8 cellular contexts compared by ENCODE assay signal in the genomic region with DNA sequence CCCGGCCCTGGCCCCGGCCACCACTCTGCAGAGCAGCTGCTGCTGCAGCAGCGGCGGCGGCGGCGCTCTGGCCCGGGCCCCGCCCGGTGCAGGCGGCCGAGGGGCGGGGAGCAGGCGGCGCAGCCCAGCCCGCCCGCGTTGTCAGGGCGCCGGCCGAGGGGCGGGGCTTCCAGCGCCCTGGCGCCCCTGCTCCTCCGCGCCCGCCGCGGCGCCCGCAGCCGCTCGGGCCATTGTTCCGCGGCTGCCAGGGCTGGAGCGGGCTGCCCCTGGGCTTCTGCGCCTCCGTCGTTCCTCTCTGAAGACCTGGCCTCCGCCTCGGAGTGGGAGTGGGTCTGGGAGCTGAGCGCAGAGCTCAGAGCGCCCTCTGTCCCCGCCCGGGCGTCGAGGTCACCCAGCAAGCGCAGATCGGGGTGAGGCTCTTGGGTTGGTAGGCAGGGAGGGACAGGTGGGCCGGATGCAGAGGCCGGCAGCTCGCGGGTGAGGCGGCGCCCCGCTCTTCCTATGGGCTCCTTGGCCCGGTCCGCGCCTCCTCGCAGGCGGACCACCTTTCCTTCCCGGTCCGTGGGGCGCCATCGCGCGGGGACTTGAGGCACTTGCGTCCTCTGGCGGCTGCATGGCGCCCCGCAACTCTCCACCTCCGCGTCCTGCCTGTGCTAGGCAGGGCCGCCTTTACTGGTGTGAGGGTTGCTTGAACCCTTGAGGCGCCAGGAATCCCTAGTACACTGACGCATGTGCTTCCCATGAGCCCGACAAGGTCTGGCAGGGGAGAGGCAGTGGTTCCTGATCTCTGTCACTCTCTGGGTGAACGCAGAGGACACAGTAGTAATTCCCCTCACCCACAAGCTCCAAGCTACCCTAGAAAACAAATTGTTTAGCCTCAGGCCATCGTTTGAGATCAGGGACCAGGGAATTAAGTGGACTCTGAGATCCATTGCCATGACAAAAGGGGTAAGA. TPM values are rescaled to one million over a fixed set of nuclear protein-coding genes. Genes with fewer than 3 reads are reported as not detected.
DNase-seq lines count a peak whose midpoint lies in the region; ATAC-seq, FAIRE-seq and TF ChIP-seq lines count a peak whose summit lies in the region.

A gene with protein sequence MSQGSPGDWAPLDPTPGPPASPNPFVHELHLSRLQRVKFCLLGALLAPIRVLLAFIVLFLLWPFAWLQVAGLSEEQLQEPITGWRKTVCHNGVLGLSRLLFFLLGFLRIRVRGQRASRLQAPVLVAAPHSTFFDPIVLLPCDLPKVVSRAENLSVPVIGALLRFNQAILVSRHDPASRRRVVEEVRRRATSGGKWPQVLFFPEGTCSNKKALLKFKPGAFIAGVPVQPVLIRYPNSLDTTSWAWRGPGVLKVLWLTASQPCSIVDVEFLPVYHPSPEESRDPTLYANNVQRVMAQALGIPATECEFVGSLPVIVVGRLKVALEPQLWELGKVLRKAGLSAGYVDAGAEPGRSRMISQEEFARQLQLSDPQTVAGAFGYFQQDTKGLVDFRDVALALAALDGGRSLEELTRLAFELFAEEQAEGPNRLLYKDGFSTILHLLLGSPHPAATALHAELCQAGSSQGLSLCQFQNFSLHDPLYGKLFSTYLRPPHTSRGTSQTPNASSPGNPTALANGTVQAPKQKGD (minus strand): TSS at position 69 of the 954 bp plus-strand sequence. CDS start 96 bp downstream, outside the sequence.

- peak; percentile 91 for DNase-seq in GM19239 (ENCODE audit: insufficient read length, low spot score)
- peak; percentile 33 for DNase-seq in NCI-H524 treated with DMSO at 0.1 percent for 48 hours (lab: John Stamatoyannopoulos, UW)
- peak; percentile 97 for DNase-seq in activated CD4-positive, alpha-beta T cell treated with anti-CD3 and anti-CD28 coated beads, Interleukin-2, amount 10 ng/mL, durations not matched to agents 24 days and 14 days
- peak; percentile 93 for DNase-seq in colonic mucosa
- DNase-seq in left lobe of liver (ENCODE audit: low spot score) = peak; percentile 87
- peak; percentile 89 to 90 for DNase-seq in stimulated activated CD4-positive, alpha-beta T cell treated with anti-CD3 and anti-CD28 coated beads, Interleukin-2, amount 100 ng/mL, for 24 hours

- H3K4me3 ChIP-seq in BLaER1 treated with 17β-estradiol and CSF1 and Interleukin-3, amounts not matched to agents 10 nM and 100 nM = peak within 1 kb of the TSS; percentile 71 to 93 (median 82)
- peak within 1 kb of the TSS; percentile 76 for H3K4me3 ChIP-seq in colonic mucosa

- no peaks in the 10 kb centered on the region for H3K9me3 Mint-ChIP-seq in activated CD4-positive, alpha-beta T cell treated with anti-CD3 and anti-CD28 coated beads, Interleukin-2, amount 10 ng/mL, durations not matched to agents 24 days and 14 days

- H3K4me1 ChIP-seq in BLaER1 treated with 17β-estradiol and CSF1 and Interleukin-3, amounts not matched to agents 10 nM and 100 nM = peaks cover 40 to 66% (median 60%) of the 10 kb centered on the region in 10 experiments
- peaks cover 8% of the 10 kb centered on the region for H3K4me1 ChIP-seq in colonic mucosa

- peaks cover 0 to 28% (median 15%) of the 10 kb centered on the region in 11 experiments; a peak in 15 of 22 replicates for H4K20me1 ChIP-seq in BLaER1 treated with 17β-estradiol and CSF1 and Interleukin-3, amounts not matched to agents 10 nM and 100 nM

- peak within 1 kb of the TSS; percentile 98 for H3K27ac Mint-ChIP-seq in activated CD4-positive, alpha-beta T cell treated with anti-CD3 and anti-CD28 coated beads, Interleukin-2, amount 10 ng/mL, durations not matched to agents 24 days and 14 days

- ATAC-seq in HG03442 (IDR thresholded peaks at IDR 0.05; ENCODE audit: unreplicated experiment) (peak; percentile 74), left lobe of liver (peak; percentile 95)

- peak; percentile 92 for FAIRE-seq in GM19239 (lab: Jason Lieb, UNC)

- intact Hi-C loops in activated CD4-positive, alpha-beta T cell treated with anti-CD3 and anti-CD28 coated beads, Interleukin-2, amount 10 ng/mL, durations not matched to agents 24 days and 14 days (cut with micrococcal nuclease) = loop anchor here (1.0 to 10.0 kb wide), 7 partner anchors 24 to 333 kb away; a partner anchor contains a TSS
- intact Hi-C loops in colonic mucosa (cut with DNase I) = loop anchor here (2.0 to 10.0 kb wide), 2 partner anchors 25 to 133 kb away; a partner anchor contains a TSS

- peaks cover 1% of the 10 kb centered on the region for H3K27me3 Mint-ChIP-seq in activated CD4-positive, alpha-beta T cell treated with anti-CD3 and anti-CD28 coated beads, Interleukin-2, amount 10 ng/mL, durations not matched to agents 24 days and 14 days

- H3K9ac ChIP-seq in BLaER1 treated with 17β-estradiol and CSF1 and Interleukin-3, amounts not matched to agents 10 nM and 100 nM = peak within 1 kb of the TSS; percentile 84 to 98 (median 92)
- H3K9ac ChIP-seq in colonic mucosa (ENCODE audit: low read depth in 2 of 2, low read length in 2 of 2) = peak within 1 kb of the TSS; percentile 89 to 92

- H3K4me1 Mint-ChIP-seq in activated CD4-positive, alpha-beta T cell treated with anti-CD3 and anti-CD28 coated beads, Interleukin-2, amount 10 ng/mL, durations not matched to agents 24 days and 14 days = peaks cover 38% of the 10 kb centered on the region

- peaks cover 10 to 22% (median 16%) of the 10 kb centered on the region in 11 experiments; a peak in 21 of 22 replicates for H3K36me3 ChIP-seq in BLaER1 treated with 17β-estradiol and CSF1 and Interleukin-3, amounts not matched to agents 10 nM and 100 nM
- H3K36me3 ChIP-seq in colonic mucosa = no peaks in the 10 kb centered on the region

- peaks cover 16% of the 10 kb centered on the region for H3K36me3 Mint-ChIP-seq in activated CD4-positive, alpha-beta T cell treated with anti-CD3 and anti-CD28 coated beads, Interleukin-2, amount 10 ng/mL, durations not matched to agents 24 days and 14 days (ENCODE audit: low read depth)

- no peaks in the 10 kb centered on the region; a peak in 1 of 22 replicates for H3K9me3 ChIP-seq in BLaER1 treated with 17β-estradiol and CSF1 and Interleukin-3, amounts not matched to agents 10 nM and 100 nM (replicated peaks in 1 of 11)
- no peaks in the 10 kb centered on the region for H3K9me3 ChIP-seq in colonic mucosa

- peak; percentile 96 for TF ChIP-seq CTCF in colonic mucosa (IDR thresholded peaks at IDR 0.05)

- peak within 1 kb of the TSS; percentile 99 for H3K4me3 Mint-ChIP-seq in activated CD4-positive, alpha-beta T cell treated with anti-CD3 and anti-CD28 coated beads, Interleukin-2, amount 10 ng/mL, durations not matched to agents 24 days and 14 days

- H3K4me2 ChIP-seq in BLaER1 treated with 17β-estradiol and CSF1 and Interleukin-3, amounts not matched to agents 10 nM and 100 nM = peak within 1 kb of the TSS; percentile 83 to 99 (median 97)

- H3K27me3 ChIP-seq in BLaER1 treated with 17β-estradiol and CSF1 and Interleukin-3, amounts not matched to agents 10 nM and 100 nM = no peaks in the 10 kb centered on the region
- no peaks in the 10 kb centered on the region for H3K27me3 ChIP-seq in colonic mucosa

- peak within 1 kb of the TSS; percentile 80 to 97 (median 94) for H3K27ac ChIP-seq in BLaER1 treated with 17β-estradiol and CSF1 and Interleukin-3, amounts not matched to agents 10 nM and 100 nM
- H3K27ac ChIP-seq in colonic mucosa = peak within 1 kb of the TSS; percentile 100

RNA-seq across cellular contexts. Expression of the gene that starts here (rescaled TPM):
- 63.9 and 67.3 TPM in 2 replicates for total RNA-seq in activated CD4-positive, alpha-beta T cell treated with anti-CD3 and anti-CD28 coated beads, Interleukin-2, amount 10 ng/mL, durations not matched to agents 24 days and 14 days
- total RNA-seq in colonic mucosa = 100 to 1,000 TPM; 174 to 175 TPM
- total RNA-seq in left lobe of liver = 4.0 TPM

Comparison
In these comparisons a context has a peak if more than half of its experiments do, and no peak if none do; other contexts are left out.
1. Peak in every context shown above with its lines: DNase-seq, ATAC-seq, H3K4me3 ChIP-seq and H3K27ac ChIP-seq.
2. RNA of the gene that starts here (total RNA-seq): 174 to 175 TPM in colonic mucosa and 63.9 to 67.3 TPM in activated CD4-positive, alpha-beta T cell treated with anti-CD3 and anti-CD28 coated beads, Interleukin-2, amount 10 ng/mL, durations not matched to agents 24 days and 14 days; 4.0 TPM in left lobe of liver (single experiment); every median in the first group is over 10 times any median in the second.
3. DNase-seq: peak in every context shown above with its lines; median percentile 97 in activated CD4-positive, alpha-beta T cell treated with anti-CD3 and anti-CD28 coated beads, Interleukin-2, amount 10 ng/mL, durations not matched to agents 24 days and 14 days; 93 in colonic mucosa; 91 in GM19239; 90 in stimulated activated CD4-positive, alpha-beta T cell treated with anti-CD3 and anti-CD28 coated beads, Interleukin-2, amount 100 ng/mL, for 24 hours; 87 in left lobe of liver; 33 in NCI-H524 treated with DMSO at 0.1 percent for 48 hours.